38 cellular contexts compared by ENCODE assay signal in the genomic region with DNA sequence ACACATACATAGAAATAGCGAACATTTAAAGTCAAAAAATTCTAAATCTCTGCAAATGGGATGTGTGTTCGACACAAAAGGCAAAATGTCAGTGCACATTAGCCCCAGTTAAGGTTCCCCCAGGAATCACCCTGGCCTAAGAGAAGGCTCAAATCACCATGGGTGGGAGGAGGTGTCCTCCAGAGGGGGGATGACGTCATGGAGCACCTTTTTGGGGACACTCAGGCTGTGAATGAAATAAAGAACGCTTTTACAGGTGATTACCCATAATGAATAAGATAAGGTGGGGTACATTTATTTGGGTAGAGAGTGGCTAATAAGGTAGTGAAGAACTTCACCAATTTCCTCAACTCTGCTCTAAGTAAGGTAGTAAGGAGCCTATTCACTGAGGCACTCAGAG. TPM values are rescaled to one million over a fixed set of nuclear protein-coding genes. Genes with fewer than 3 reads are reported as not detected.
"Had no signal": no experiment of that assay in that cellular context is flagged by ENCODE, and none has a peak within 500 bp of the region (broad histone marks: within the 10 kb centered on the region; RNA-seq: fewer than 3 reads in every experiment).

No MANE protein-coding gene starts in this region.

- H3K4me1 Mint-ChIP-seq: activated B cell treated with CpG ODN at 0.5 μM for 24 hours; activated CD4-positive, alpha-beta memory T cell treated with anti-CD3 and anti-CD28 coated beads, Interleukin-2, amount 10 ng/mL, durations not matched to agents 7 days and 5 days; activated CD4-positive, alpha-beta T cell treated with anti-CD3 and anti-CD28 coated beads, Interleukin-2, amount 10 ng/mL, durations not matched to agents 7 days and 5 days; activated naive CD4-positive, alpha-beta T cell treated with anti-CD3 and anti-CD28 coated beads, Interleukin-2, amount 10 ng/mL, durations not matched to agents 7 days and 5 days; activated naive CD4-positive, alpha-beta T cell treated with anti-CD3 and anti-CD28 coated beads, Interleukin-2, amount 50 U/mL, for 24 hours; activated naive CD8-positive, alpha-beta T cell treated with anti-CD3 and anti-CD28 coated beads, Interleukin-2, amount 50 U/mL, for 24 hours; central memory CD8-positive, alpha-beta T cell had no signal

- H3K27ac Mint-ChIP-seq: activated B cell treated with CpG ODN at 0.5 μM for 24 hours; activated CD4-positive, alpha-beta memory T cell treated with anti-CD3 and anti-CD28 coated beads, Interleukin-2, amount 10 ng/mL, durations not matched to agents 7 days and 5 days; activated CD4-positive, alpha-beta T cell treated with anti-CD3 and anti-CD28 coated beads, Interleukin-2, amount 10 ng/mL, durations not matched to agents 7 days and 5 days; activated CD8-positive, alpha-beta memory T cell treated with anti-CD3 and anti-CD28 coated beads, Interleukin-2, amount 10 ng/mL, durations not matched to agents 7 days and 5 days; activated CD8-positive, alpha-beta T cell treated with anti-CD3 and anti-CD28 coated beads, Interleukin-2, amount 10 ng/mL, durations not matched to agents 7 days and 5 days; activated naive CD4-positive, alpha-beta T cell treated with anti-CD3 and anti-CD28 coated beads, Interleukin-2, amount 10 ng/mL, durations not matched to agents 7 days and 5 days; activated naive CD4-positive, alpha-beta T cell treated with anti-CD3 and anti-CD28 coated beads, Interleukin-2, amount 50 U/mL, for 24 hours; activated naive CD8-positive, alpha-beta T cell; activated naive CD8-positive, alpha-beta T cell treated with anti-CD3 and anti-CD28 coated beads, Interleukin-2, amount 10 ng/mL, durations not matched to agents 7 days and 5 days; activated naive CD8-positive, alpha-beta T cell treated with anti-CD3 and anti-CD28 coated beads, Interleukin-2, amount 50 U/mL, for 24 hours; activated T-cell treated with anti-CD3 and anti-CD28 coated beads, Interleukin-2, amount 50 U/mL, for 24 hours; activated T-helper 2 cell treated with anti-CD3 and anti-CD28 coated beads, Interferon-gamma antibody, Interleukin-2, Interleukin-4, amounts not matched to agents 10 μg/mL and 5 μg/mL and 100 μg/mL, durations not matched to agents 14 hours and 24 hours and 36 hours; T-helper 1 cell treated with Interleukin-12 subunit alpha and Interleukin-12 subunit beta and Interleukin-4 antibody, amounts not matched to agents 30 μg/mL and 1 μg/mL, for 36 hours; T-helper 2 cell treated with Interferon-gamma antibody and Interleukin-4, amounts not matched to agents 5 μg/mL and 100 μg/mL, for 36 hours had no signal

- H3K4me3 ChIP-seq: ascending aorta, cardiac muscle cell had no signal

- FAIRE-seq: bronchial epithelial cell, TTC549 had no signal

- DNase-seq: activated B cell treated with CpG ODN at 0.5 μM for 24 hours; activated CD4-positive, alpha-beta memory T cell treated with anti-CD3 and anti-CD28 coated beads, Interleukin-2, amount 10 ng/mL, durations not matched to agents 7 days and 5 days; activated CD4-positive, alpha-beta T cell treated with anti-CD3 and anti-CD28 coated beads for 4 hours; activated CD4-positive, alpha-beta T cell treated with anti-CD3 and anti-CD28 coated beads, Interleukin-2, amount 10 ng/mL, durations not matched to agents 7 days and 5 days; activated CD4-positive, alpha-beta T cell treated with anti-CD3 and anti-CD28 coated beads, Interleukin-2, amount 50 U/mL, for 48 hours; activated CD4-positive, CD25-positive, alpha-beta regulatory T cell treated with anti-CD3 and anti-CD28 coated beads, Interleukin-2, amount 50 U/mL, for 72 hours; activated CD8-positive, alpha-beta memory T cell treated with anti-CD3 and anti-CD28 coated beads for 24 hours; activated CD8-positive, alpha-beta memory T cell treated with anti-CD3 and anti-CD28 coated beads, Interleukin-2, amount 10 ng/mL, durations not matched to agents 7 days and 5 days; activated CD8-positive, alpha-beta memory T cell treated with anti-CD3 and anti-CD28 coated beads, Interleukin-2, amount 50 U/mL, for 48 hours; activated CD8-positive, alpha-beta T cell treated with anti-CD3 and anti-CD28 coated beads, Interleukin-2, amount 10 ng/mL, durations not matched to agents 7 days and 5 days; activated effector memory CD4-positive, alpha-beta T cell treated with Interleukin-2 at 50 U/mL for 16 hours; activated gamma-delta T cell; activated naive CD4-positive, alpha-beta T cell treated with anti-CD3 and anti-CD28 coated beads, Interleukin-2, amount 10 ng/mL, durations not matched to agents 7 days and 5 days; activated naive CD4-positive, alpha-beta T cell treated with Interleukin-2 at 50 U/mL for 16 hours; activated naive CD8-positive, alpha-beta T cell treated with anti-CD3 and anti-CD28 coated beads, Interleukin-2, amount 10 ng/mL, durations not matched to agents 7 days and 5 days; activated naive CD8-positive, alpha-beta T cell treated with anti-CD3 and anti-CD28 coated beads, Interleukin-2, amount 50 U/mL, for 24 hours; activated T-cell treated with anti-CD3 and anti-CD28 coated beads, Interleukin-2, amount 50 U/mL, for 24 hours; activated T-cell treated with anti-CD3 and anti-CD28 coated beads, Interleukin-2, amount 50 U/mL, for 48 hours; amygdala; anterior cingulate cortex; caudate nucleus; cerebellar nuclear complex; T-helper 1 cell; T-helper 2 cell; T-helper 9 cell had no signal

- ATAC-seq: activated CD8-positive, alpha-beta memory T cell treated with anti-CD3 and anti-CD28 coated beads, Interleukin-2, amount 10 ng/mL, durations not matched to agents 7 days and 5 days; activated CD8-positive, alpha-beta T cell treated with anti-CD3 and anti-CD28 coated beads, Interleukin-2, amount 10 ng/mL, durations not matched to agents 7 days and 5 days; activated naive CD8-positive, alpha-beta T cell treated with anti-CD3 and anti-CD28 coated beads, Interleukin-2, amount 50 U/mL, for 24 hours had no signal

- H3K9me3 Mint-ChIP-seq: activated B cell treated with CpG ODN at 0.5 μM for 24 hours; activated CD4-positive, alpha-beta memory T cell treated with anti-CD3 and anti-CD28 coated beads, Interleukin-2, amount 10 ng/mL, durations not matched to agents 7 days and 5 days; activated CD4-positive, alpha-beta T cell treated with anti-CD3 and anti-CD28 coated beads, Interleukin-2, amount 10 ng/mL, durations not matched to agents 7 days and 5 days; activated naive CD4-positive, alpha-beta T cell treated with anti-CD3 and anti-CD28 coated beads, Interleukin-2, amount 10 ng/mL, durations not matched to agents 7 days and 5 days; activated naive CD4-positive, alpha-beta T cell treated with anti-CD3 and anti-CD28 coated beads, Interleukin-2, amount 50 U/mL, for 24 hours; activated naive CD8-positive, alpha-beta T cell treated with anti-CD3 and anti-CD28 coated beads, Interleukin-2, amount 10 ng/mL, durations not matched to agents 7 days and 5 days; activated naive CD8-positive, alpha-beta T cell treated with anti-CD3 and anti-CD28 coated beads, Interleukin-2, amount 50 U/mL, for 24 hours; activated T-cell treated with anti-CD3 and anti-CD28 coated beads, Interleukin-2, amount 50 U/mL, for 24 hours; activated T-helper 2 cell treated with anti-CD3 and anti-CD28 coated beads, Interferon-gamma antibody, Interleukin-2, Interleukin-4, amounts not matched to agents 10 μg/mL and 5 μg/mL and 100 μg/mL, durations not matched to agents 14 hours and 24 hours and 36 hours; central memory CD8-positive, alpha-beta T cell; T-helper 1 cell treated with Interleukin-12 subunit alpha and Interleukin-12 subunit beta and Interleukin-4 antibody, amounts not matched to agents 30 μg/mL and 1 μg/mL, for 36 hours; T-helper 2 cell treated with Interferon-gamma antibody and Interleukin-4, amounts not matched to agents 5 μg/mL and 100 μg/mL, for 36 hours had no signal

- H3K36me3 ChIP-seq: ascending aorta, cardiac muscle cell had no signal

- H3K4me3 Mint-ChIP-seq: activated B cell treated with CpG ODN at 0.5 μM for 24 hours; activated CD4-positive, alpha-beta memory T cell treated with anti-CD3 and anti-CD28 coated beads, Interleukin-2, amount 10 ng/mL, durations not matched to agents 7 days and 5 days; activated CD4-positive, alpha-beta T cell treated with anti-CD3 and anti-CD28 coated beads, Interleukin-2, amount 10 ng/mL, durations not matched to agents 7 days and 5 days; activated CD8-positive, alpha-beta memory T cell treated with anti-CD3 and anti-CD28 coated beads, Interleukin-2, amount 10 ng/mL, durations not matched to agents 7 days and 5 days; activated CD8-positive, alpha-beta T cell treated with anti-CD3 and anti-CD28 coated beads, Interleukin-2, amount 10 ng/mL, durations not matched to agents 7 days and 5 days; activated naive CD4-positive, alpha-beta T cell treated with anti-CD3 and anti-CD28 coated beads, Interleukin-2, amount 10 ng/mL, durations not matched to agents 7 days and 5 days; activated naive CD4-positive, alpha-beta T cell treated with anti-CD3 and anti-CD28 coated beads, Interleukin-2, amount 50 U/mL, for 24 hours; activated naive CD8-positive, alpha-beta T cell; activated naive CD8-positive, alpha-beta T cell treated with anti-CD3 and anti-CD28 coated beads, Interleukin-2, amount 10 ng/mL, durations not matched to agents 7 days and 5 days; activated naive CD8-positive, alpha-beta T cell treated with anti-CD3 and anti-CD28 coated beads, Interleukin-2, amount 50 U/mL, for 24 hours; activated T-cell treated with anti-CD3 and anti-CD28 coated beads, Interleukin-2, amount 50 U/mL, for 24 hours; brain; central memory CD8-positive, alpha-beta T cell; T-helper 1 cell treated with Interleukin-12 subunit alpha and Interleukin-12 subunit beta and Interleukin-4 antibody, amounts not matched to agents 30 μg/mL and 1 μg/mL, for 36 hours; T-helper 2 cell treated with Interferon-gamma antibody and Interleukin-4, amounts not matched to agents 5 μg/mL and 100 μg/mL, for 36 hours had no signal

- H3K27me3 ChIP-seq: ascending aorta, cardiac muscle cell had no signal

- H3K36me3 Mint-ChIP-seq: activated CD8-positive, alpha-beta memory T cell treated with anti-CD3 and anti-CD28 coated beads, Interleukin-2, amount 10 ng/mL, durations not matched to agents 7 days and 5 days; activated naive CD4-positive, alpha-beta T cell treated with anti-CD3 and anti-CD28 coated beads, Interleukin-2, amount 10 ng/mL, durations not matched to agents 7 days and 5 days; activated naive CD4-positive, alpha-beta T cell treated with anti-CD3 and anti-CD28 coated beads, Interleukin-2, amount 50 U/mL, for 24 hours; activated naive CD8-positive, alpha-beta T cell; activated naive CD8-positive, alpha-beta T cell treated with anti-CD3 and anti-CD28 coated beads, Interleukin-2, amount 10 ng/mL, durations not matched to agents 7 days and 5 days had no signal

- H3K27ac ChIP-seq: ascending aorta, cardiac muscle cell, VCaP had no signal

- H3K4me1 ChIP-seq: ascending aorta had no signal

RNA-seq across cellular contexts. Expression of a gene that starts 26.4 kb away (rescaled TPM):
- total RNA-seq: activated CD4-positive, alpha-beta memory T cell treated with anti-CD3 and anti-CD28 coated beads, Interleukin-2, amount 10 ng/mL, durations not matched to agents 7 days and 5 days; activated CD4-positive, alpha-beta T cell treated with anti-CD3 and anti-CD28 coated beads, Interleukin-2, amount 10 ng/mL, durations not matched to agents 7 days and 5 days; activated CD8-positive, alpha-beta memory T cell treated with anti-CD3 and anti-CD28 coated beads, Interleukin-2, amount 10 ng/mL, durations not matched to agents 7 days and 5 days; activated CD8-positive, alpha-beta T cell treated with anti-CD3 and anti-CD28 coated beads, Interleukin-2, amount 10 ng/mL, durations not matched to agents 7 days and 5 days; activated naive CD8-positive, alpha-beta T cell treated with anti-CD3 and anti-CD28 coated beads, Interleukin-2, amount 10 ng/mL, durations not matched to agents 7 days and 5 days; ascending aorta had no signal

RNA-seq across cellular contexts. Expression of a gene that starts 59.3 kb away (rescaled TPM):
- total RNA-seq: activated B cell treated with CpG ODN at 0.5 μM for 24 hours; activated CD4-positive, alpha-beta memory T cell treated with anti-CD3 and anti-CD28 coated beads, Interleukin-2, amount 10 ng/mL, durations not matched to agents 7 days and 5 days; activated CD4-positive, alpha-beta T cell treated with anti-CD3 and anti-CD28 coated beads, Interleukin-2, amount 10 ng/mL, durations not matched to agents 7 days and 5 days; activated CD8-positive, alpha-beta memory T cell treated with anti-CD3 and anti-CD28 coated beads, Interleukin-2, amount 10 ng/mL, durations not matched to agents 7 days and 5 days; activated CD8-positive, alpha-beta T cell treated with anti-CD3 and anti-CD28 coated beads, Interleukin-2, amount 10 ng/mL, durations not matched to agents 7 days and 5 days; activated naive CD8-positive, alpha-beta T cell treated with anti-CD3 and anti-CD28 coated beads, Interleukin-2, amount 10 ng/mL, durations not matched to agents 7 days and 5 days; activated T-helper 2 cell treated with anti-CD3 and anti-CD28 coated beads, Interferon-gamma antibody, Interleukin-2, Interleukin-4, amounts not matched to agents 10 μg/mL and 5 μg/mL and 100 μg/mL, durations not matched to agents 14 hours and 24 hours and 36 hours; bronchial epithelial cell; cardiac muscle cell; chondrocyte had no signal
